ENCODE assay signal across 1 cellular context in genomic region chr14:24171422-24172260, GRCh38.
TF ChIP-seq lines count a peak whose summit lies in the region.

A gene with protein sequence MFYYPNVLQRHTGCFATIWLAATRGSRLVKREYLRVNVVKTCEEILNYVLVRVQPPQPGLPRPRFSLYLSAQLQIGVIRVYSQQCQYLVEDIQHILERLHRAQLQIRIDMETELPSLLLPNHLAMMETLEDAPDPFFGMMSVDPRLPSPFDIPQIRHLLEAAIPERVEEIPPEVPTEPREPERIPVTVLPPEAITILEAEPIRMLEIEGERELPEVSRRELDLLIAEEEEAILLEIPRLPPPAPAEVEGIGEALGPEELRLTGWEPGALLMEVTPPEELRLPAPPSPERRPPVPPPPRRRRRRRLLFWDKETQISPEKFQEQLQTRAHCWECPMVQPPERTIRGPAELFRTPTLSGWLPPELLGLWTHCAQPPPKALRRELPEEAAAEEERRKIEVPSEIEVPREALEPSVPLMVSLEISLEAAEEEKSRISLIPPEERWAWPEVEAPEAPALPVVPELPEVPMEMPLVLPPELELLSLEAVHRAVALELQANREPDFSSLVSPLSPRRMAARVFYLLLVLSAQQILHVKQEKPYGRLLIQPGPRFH (plus strand): TSS chr14:24172080. CDS start chr14:24172553, 473 bp downstream.

TF ChIP-seq in GM12878, 131 proteins besides CTCF, POLR2A, EP300 and RAD21 (continued from another document and continues in another):
- TF ChIP-seq BCLAF1 (IDR thresholded peaks at IDR 0.05) (no peak), CHD2 (IDR thresholded peaks at IDR 0.05; ENCODE audit: borderline replicate concordance, low read depth, low read length) (0 out of 2 replicates have a peak, but pooled peaks have one; percentile 13), SMAD5 (IDR thresholded peaks at IDR 0.05; ENCODE audit: low read depth) (peak; percentile 24), RUNX3 (IDR thresholded peaks at IDR 0.05; ENCODE audit: low read length) (peak; percentile 76), BCL11A (IDR thresholded peaks at IDR 0.05; ENCODE audit: low read depth, low read length) (0 out of 2 replicates have a peak, but pooled peaks have one; percentile 32), CREM (IDR thresholded peaks at IDR 0.05; ENCODE audit: low read depth) (peak; percentile 8; the same call in 1 of the 2 replicates), RFX5 (IDR thresholded peaks at IDR 0.05; ENCODE audit: low read depth, low read length) (peak; percentile 87), PAX5 (IDR thresholded peaks at IDR 0.05; ENCODE audit: borderline replicate concordance, low read depth, low read length) (peak; percentile 25; the same call in 1 of the 2 replicates), ATF7 (IDR thresholded peaks at IDR 0.05; ENCODE audit: low read depth) (no peak), SUZ12 (IDR thresholded peaks at IDR 0.05; ENCODE audit: unreplicated experiment) (no peak), GATAD2B (conservative IDR thresholded peaks at IDR 0.05; ENCODE audit: low read depth) (peak; percentile 41; the same call in 1 of the 2 replicates), EGR1 (IDR thresholded peaks at IDR 0.05; ENCODE audit: borderline replicate concordance in 1 of 2, low read depth in 2 of 2, low read length in 2 of 2) (peak in 1 of 2 experiments; percentile 24; a peak in 1 of 3 replicates), TCF3 (IDR thresholded peaks at IDR 0.05; ENCODE audit: borderline replicate concordance, insufficient read depth, low read depth, low read length) (no peak), CBX5 (IDR thresholded peaks at IDR 0.05; ENCODE audit: low read depth) (no peak), POU2F2 (IDR thresholded peaks at IDR 0.05; ENCODE audit: borderline replicate concordance, low read depth, low read length) (0 out of 3 replicates have a peak, but pooled peaks have one; percentile 4), FOXK2 (IDR thresholded peaks at IDR 0.05) (peak; percentile 12; the same call in 1 of the 2 replicates), HDGF (IDR thresholded peaks at IDR 0.05) (peak; percentile 20; the same call in 1 of the 2 replicates), BACH1 (IDR thresholded peaks at IDR 0.05; ENCODE audit: borderline replicate concordance) (peak; percentile 68; the same call in 1 of the 2 replicates), STAT3 (IDR thresholded peaks at IDR 0.05; ENCODE audit: low read depth, low read length) (no peak), MEF2B (IDR thresholded peaks at IDR 0.05; ENCODE audit: partially characterized antibody, poor library complexity, severe bottlenecking) (peak; percentile 38), SP1 (IDR thresholded peaks at IDR 0.05; ENCODE audit: low read depth, low read length) (peak; percentile 82), BHLHE40 (IDR thresholded peaks at IDR 0.05; ENCODE audit: borderline replicate concordance in 1 of 2, low read depth in 2 of 2, low read length in 1 of 2) (peak; percentile 8 to 69; a peak in 2 of 4 replicates), KAT2A (conservative IDR thresholded peaks at IDR 0.05; ENCODE audit: control insufficient read depth, low read depth, low read length) (no peak), YY1 (IDR thresholded peaks at IDR 0.05; ENCODE audit: low read depth, low read length) (peak; percentile 74; the same call in 1 of the 2 replicates), POLR2AphosphoS5 (IDR thresholded peaks at IDR 0.05; ENCODE audit: low read length) (peak; percentile 81), KLF5 (IDR thresholded peaks at IDR 0.05; ENCODE audit: partially characterized antibody) (peak; percentile 35), SIN3A (IDR thresholded peaks at IDR 0.05; ENCODE audit: low read depth, low read length) (0 out of 2 replicates have a peak, but pooled peaks have one; percentile 50), PML (IDR thresholded peaks at IDR 0.05; ENCODE audit: low read length) (0 out of 2 replicates have a peak, but pooled peaks have one; percentile 15), EED (IDR thresholded peaks at IDR 0.05; ENCODE audit: low read depth) (no peak), PBX3 (IDR thresholded peaks at IDR 0.05; ENCODE audit: insufficient replicate concordance, low read depth, low read length) (peak; percentile 3), CHD4 (IDR thresholded peaks at IDR 0.05) (no peak), TCF12 (IDR thresholded peaks at IDR 0.05; ENCODE audit: low read depth, low read length) (0 out of 2 replicates have a peak, but pooled peaks have one; percentile 37), NBN (IDR thresholded peaks at IDR 0.05) (peak; percentile 37), ATF2 (IDR thresholded peaks at IDR 0.05; ENCODE audit: low read length) (0 out of 2 replicates have a peak, but pooled peaks have one; percentile 24), CREB1 (IDR thresholded peaks at IDR 0.05; ENCODE audit: low read depth) (peak; percentile 38; the same call in 1 of the 2 replicates)
- TF ChIP-seq, protein P1, sequence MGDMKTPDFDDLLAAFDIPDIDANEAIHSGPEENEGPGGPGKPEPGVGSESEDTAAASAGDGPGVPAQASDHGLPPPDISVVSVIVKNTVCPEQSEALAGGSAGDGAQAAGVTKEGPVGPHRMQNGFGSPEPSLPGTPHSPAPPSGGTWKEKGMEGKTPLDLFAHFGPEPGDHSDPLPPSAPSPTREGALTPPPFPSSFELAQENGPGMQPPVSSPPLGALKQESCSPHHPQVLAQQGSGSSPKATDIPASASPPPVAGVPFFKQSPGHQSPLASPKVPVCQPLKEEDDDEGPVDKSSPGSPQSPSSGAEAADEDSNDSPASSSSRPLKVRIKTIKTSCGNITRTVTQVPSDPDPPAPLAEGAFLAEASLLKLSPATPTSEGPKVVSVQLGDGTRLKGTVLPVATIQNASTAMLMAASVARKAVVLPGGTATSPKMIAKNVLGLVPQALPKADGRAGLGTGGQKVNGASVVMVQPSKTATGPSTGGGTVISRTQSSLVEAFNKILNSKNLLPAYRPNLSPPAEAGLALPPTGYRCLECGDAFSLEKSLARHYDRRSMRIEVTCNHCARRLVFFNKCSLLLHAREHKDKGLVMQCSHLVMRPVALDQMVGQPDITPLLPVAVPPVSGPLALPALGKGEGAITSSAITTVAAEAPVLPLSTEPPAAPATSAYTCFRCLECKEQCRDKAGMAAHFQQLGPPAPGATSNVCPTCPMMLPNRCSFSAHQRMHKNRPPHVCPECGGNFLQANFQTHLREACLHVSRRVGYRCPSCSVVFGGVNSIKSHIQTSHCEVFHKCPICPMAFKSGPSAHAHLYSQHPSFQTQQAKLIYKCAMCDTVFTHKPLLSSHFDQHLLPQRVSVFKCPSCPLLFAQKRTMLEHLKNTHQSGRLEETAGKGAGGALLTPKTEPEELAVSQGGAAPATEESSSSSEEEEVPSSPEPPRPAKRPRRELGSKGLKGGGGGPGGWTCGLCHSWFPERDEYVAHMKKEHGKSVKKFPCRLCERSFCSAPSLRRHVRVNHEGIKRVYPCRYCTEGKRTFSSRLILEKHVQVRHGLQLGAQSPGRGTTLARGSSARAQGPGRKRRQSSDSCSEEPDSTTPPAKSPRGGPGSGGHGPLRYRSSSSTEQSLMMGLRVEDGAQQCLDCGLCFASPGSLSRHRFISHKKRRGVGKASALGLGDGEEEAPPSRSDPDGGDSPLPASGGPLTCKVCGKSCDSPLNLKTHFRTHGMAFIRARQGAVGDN (IDR thresholded peaks at IDR 0.05): peak; percentile 19; the same call in 1 of the 2 replicates
- TF ChIP-seq, protein P2, sequence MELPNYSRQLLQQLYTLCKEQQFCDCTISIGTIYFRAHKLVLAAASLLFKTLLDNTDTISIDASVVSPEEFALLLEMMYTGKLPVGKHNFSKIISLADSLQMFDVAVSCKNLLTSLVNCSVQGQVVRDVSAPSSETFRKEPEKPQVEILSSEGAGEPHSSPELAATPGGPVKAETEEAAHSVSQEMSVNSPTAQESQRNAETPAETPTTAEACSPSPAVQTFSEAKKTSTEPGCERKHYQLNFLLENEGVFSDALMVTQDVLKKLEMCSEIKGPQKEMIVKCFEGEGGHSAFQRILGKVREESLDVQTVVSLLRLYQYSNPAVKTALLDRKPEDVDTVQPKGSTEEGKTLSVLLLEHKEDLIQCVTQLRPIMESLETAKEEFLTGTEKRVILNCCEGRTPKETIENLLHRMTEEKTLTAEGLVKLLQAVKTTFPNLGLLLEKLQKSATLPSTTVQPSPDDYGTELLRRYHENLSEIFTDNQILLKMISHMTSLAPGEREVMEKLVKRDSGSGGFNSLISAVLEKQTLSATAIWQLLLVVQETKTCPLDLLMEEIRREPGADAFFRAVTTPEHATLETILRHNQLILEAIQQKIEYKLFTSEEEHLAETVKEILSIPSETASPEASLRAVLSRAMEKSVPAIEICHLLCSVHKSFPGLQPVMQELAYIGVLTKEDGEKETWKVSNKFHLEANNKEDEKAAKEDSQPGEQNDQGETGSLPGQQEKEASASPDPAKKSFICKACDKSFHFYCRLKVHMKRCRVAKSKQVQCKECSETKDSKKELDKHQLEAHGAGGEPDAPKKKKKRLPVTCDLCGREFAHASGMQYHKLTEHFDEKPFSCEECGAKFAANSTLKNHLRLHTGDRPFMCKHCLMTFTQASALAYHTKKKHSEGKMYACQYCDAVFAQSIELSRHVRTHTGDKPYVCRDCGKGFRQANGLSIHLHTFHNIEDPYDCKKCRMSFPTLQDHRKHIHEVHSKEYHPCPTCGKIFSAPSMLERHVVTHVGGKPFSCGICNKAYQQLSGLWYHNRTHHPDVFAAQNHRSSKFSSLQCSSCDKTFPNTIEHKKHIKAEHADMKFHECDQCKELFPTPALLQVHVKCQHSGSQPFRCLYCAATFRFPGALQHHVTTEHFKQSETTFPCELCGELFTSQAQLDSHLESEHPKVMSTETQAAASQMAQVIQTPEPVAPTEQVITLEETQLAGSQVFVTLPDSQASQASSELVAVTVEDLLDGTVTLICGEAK (IDR thresholded peaks at IDR 0.05; ENCODE audit: borderline replicate concordance): no peak
- TF ChIP-seq, protein P3, sequence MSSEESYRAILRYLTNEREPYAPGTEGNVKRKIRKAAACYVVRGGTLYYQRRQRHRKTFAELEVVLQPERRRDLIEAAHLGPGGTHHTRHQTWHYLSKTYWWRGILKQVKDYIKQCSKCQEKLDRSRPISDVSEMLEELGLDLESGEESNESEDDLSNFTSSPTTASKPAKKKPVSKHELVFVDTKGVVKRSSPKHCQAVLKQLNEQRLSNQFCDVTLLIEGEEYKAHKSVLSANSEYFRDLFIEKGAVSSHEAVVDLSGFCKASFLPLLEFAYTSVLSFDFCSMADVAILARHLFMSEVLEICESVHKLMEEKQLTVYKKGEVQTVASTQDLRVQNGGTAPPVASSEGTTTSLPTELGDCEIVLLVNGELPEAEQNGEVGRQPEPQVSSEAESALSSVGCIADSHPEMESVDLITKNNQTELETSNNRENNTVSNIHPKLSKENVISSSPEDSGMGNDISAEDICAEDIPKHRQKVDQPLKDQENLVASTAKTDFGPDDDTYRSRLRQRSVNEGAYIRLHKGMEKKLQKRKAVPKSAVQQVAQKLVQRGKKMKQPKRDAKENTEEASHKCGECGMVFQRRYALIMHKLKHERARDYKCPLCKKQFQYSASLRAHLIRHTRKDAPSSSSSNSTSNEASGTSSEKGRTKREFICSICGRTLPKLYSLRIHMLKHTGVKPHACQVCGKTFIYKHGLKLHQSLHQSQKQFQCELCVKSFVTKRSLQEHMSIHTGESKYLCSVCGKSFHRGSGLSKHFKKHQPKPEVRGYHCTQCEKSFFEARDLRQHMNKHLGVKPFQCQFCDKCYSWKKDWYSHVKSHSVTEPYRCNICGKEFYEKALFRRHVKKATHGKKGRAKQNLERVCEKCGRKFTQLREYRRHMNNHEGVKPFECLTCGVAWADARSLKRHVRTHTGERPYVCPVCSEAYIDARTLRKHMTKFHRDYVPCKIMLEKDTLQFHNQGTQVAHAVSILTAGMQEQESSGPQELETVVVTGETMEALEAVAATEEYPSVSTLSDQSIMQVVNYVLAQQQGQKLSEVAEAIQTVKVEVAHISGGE (CRISPR knock-in tag; IDR thresholded peaks at IDR 0.05): 0 out of 2 replicates have a peak, but pooled peaks have one; percentile 25
- TF ChIP-seq, protein P4, sequence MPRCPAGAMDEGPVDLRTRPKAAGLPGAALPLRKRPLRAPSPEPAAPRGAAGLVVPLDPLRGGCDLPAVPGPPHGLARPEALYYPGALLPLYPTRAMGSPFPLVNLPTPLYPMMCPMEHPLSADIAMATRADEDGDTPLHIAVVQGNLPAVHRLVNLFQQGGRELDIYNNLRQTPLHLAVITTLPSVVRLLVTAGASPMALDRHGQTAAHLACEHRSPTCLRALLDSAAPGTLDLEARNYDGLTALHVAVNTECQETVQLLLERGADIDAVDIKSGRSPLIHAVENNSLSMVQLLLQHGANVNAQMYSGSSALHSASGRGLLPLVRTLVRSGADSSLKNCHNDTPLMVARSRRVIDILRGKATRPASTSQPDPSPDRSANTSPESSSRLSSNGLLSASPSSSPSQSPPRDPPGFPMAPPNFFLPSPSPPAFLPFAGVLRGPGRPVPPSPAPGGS (IDR thresholded peaks at IDR 0.05; ENCODE audit: borderline replicate concordance, insufficient read depth, low read depth, low read length, poor library complexity, severe bottlenecking): peak; percentile 70
